Comparison of ENCODE assay signal across 8 cellular contexts in genomic region chr14:73492661-73493060, GRCh38. TPM values are rescaled to one million over a fixed set of nuclear protein-coding genes. Genes with fewer than 3 reads are reported as not detected.
A peak's percentile ranks its signal among the peaks of the same experiment; 100 is the strongest.
DNase-seq lines count a peak whose midpoint lies in the region; ATAC-seq and TF ChIP-seq lines count a peak whose summit lies in the region.

No MANE protein-coding gene starts in this region.

- no peaks in the 10 kb centered on the region for H3K9me2 ChIP-seq in SU-DHL-6 (replicated peaks; ENCODE audit: insufficient read depth, low read length)

- no peaks in the 10 kb centered on the region for H3K27me3 ChIP-seq in SU-DHL-6 (ENCODE audit: low read length)

- peak overlapping the region; percentile 90 for H3K4me3 Mint-ChIP-seq in activated naive CD4-positive, alpha-beta T cell treated with anti-CD3 and anti-CD28 coated beads, Interleukin-2, amount 50 U/mL, for 24 hours
- H3K4me3 Mint-ChIP-seq in stimulated activated naive CD8-positive, alpha-beta T cell treated with anti-CD3 and anti-CD28 coated beads, Interleukin-15, amount 100 ng/mL, for 72 hours, result peak overlapping the region; percentile 87 to 91

- no peak overlapping the region for H3K27ac ChIP-seq in SU-DHL-6 (ENCODE audit: low read depth, low read length)

- H3K9ac ChIP-seq in SU-DHL-6 (ENCODE audit: low read length), result peak overlapping the region; percentile 90; the same call in 1 of the 2 replicates

- no peak overlapping the region for H3K27ac Mint-ChIP-seq in activated naive CD4-positive, alpha-beta T cell treated with anti-CD3 and anti-CD28 coated beads, Interleukin-2, amount 50 U/mL, for 24 hours
- H3K27ac Mint-ChIP-seq in stimulated activated naive CD8-positive, alpha-beta T cell treated with anti-CD3 and anti-CD28 coated beads, Interleukin-15, amount 100 ng/mL, for 72 hours, result peak overlapping the region; percentile 28 to 59

- H3K4me1 Mint-ChIP-seq in activated naive CD4-positive, alpha-beta T cell treated with anti-CD3 and anti-CD28 coated beads, Interleukin-2, amount 50 U/mL, for 24 hours, result peaks cover 45% of the 10 kb centered on the region
- peaks cover 48% of the 10 kb centered on the region for H3K4me1 Mint-ChIP-seq in stimulated activated naive CD8-positive, alpha-beta T cell treated with anti-CD3 and anti-CD28 coated beads, Interleukin-15, amount 100 ng/mL, for 72 hours

- no peaks in the 10 kb centered on the region for H3K27me3 Mint-ChIP-seq in activated naive CD4-positive, alpha-beta T cell treated with anti-CD3 and anti-CD28 coated beads, Interleukin-2, amount 50 U/mL, for 24 hours
- peaks cover 8% of the 10 kb centered on the region for H3K27me3 Mint-ChIP-seq in stimulated activated naive CD8-positive, alpha-beta T cell treated with anti-CD3 and anti-CD28 coated beads, Interleukin-15, amount 100 ng/mL, for 72 hours

- peaks cover 12% of the 10 kb centered on the region for H3K36me3 Mint-ChIP-seq in activated naive CD4-positive, alpha-beta T cell treated with anti-CD3 and anti-CD28 coated beads, Interleukin-2, amount 50 U/mL, for 24 hours

- H4K20me1 ChIP-seq in SU-DHL-6 (ENCODE audit: low read depth, low read length), result peaks cover 10% of the 10 kb centered on the region; the same call in 1 of the 2 replicates

- no peak for TF ChIP-seq CTCF in SU-DHL-6 (IDR thresholded peaks at IDR 0.05; ENCODE audit: insufficient read depth, low read length, poor library complexity, severe bottlenecking)
- no peak for TF ChIP-seq CTCF in fibroblast of the aortic adventitia (IDR thresholded peaks at IDR 0.05; ENCODE audit: insufficient read depth, low read length)
- no peak for TF ChIP-seq CTCF in GM10266 (IDR thresholded peaks at IDR 0.05; ENCODE audit: control insufficient read depth, insufficient read depth, low read depth, missing control alignments)

- peaks cover 9% of the 10 kb centered on the region for H3F3A ChIP-seq in SU-DHL-6 (ENCODE audit: insufficient read depth)

- no peak for ATAC-seq in stimulated activated naive CD8-positive, alpha-beta T cell treated with anti-CD3 and anti-CD28 coated beads, Interleukin-15, amount 100 ng/mL, for 72 hours

- peak overlapping the region; percentile 91 for H3K4me3 ChIP-seq in SU-DHL-6 (ENCODE audit: insufficient read depth, low read length, poor library complexity, severe bottlenecking)
- H3K4me3 ChIP-seq in fibroblast of the aortic adventitia (ENCODE audit: low read depth, low read length), result peak overlapping the region; percentile 82

- H3K79me2 ChIP-seq in SU-DHL-6 (ENCODE audit: insufficient read depth, low read length), result peaks cover 35% of the 10 kb centered on the region

- no peak for DNase-seq in activated naive CD4-positive, alpha-beta T cell treated with anti-CD3 and anti-CD28 coated beads, Interleukin-2, amount 50 U/mL, for 16 hours
- DNase-seq in fibroblast of the aortic adventitia (ENCODE audit: low read depth) (no peak), GM19240 (ENCODE audit: insufficient read length, low spot score) (no peak), NCI-H2171 (lab: John Stamatoyannopoulos, UW) (no peak), GM10266 (ENCODE audit: extremely low spot score) (no peak)
- DNase-seq in stimulated activated naive CD8-positive, alpha-beta T cell treated with anti-CD3 and anti-CD28 coated beads, Interleukin-15, amount 100 ng/mL, for 72 hours, result no peak

- no peaks in the 10 kb centered on the region for H3K9me3 Mint-ChIP-seq in activated naive CD4-positive, alpha-beta T cell treated with anti-CD3 and anti-CD28 coated beads, Interleukin-2, amount 50 U/mL, for 24 hours
- no peaks in the 10 kb centered on the region for H3K9me3 Mint-ChIP-seq in stimulated activated naive CD8-positive, alpha-beta T cell treated with anti-CD3 and anti-CD28 coated beads, Interleukin-15, amount 100 ng/mL, for 72 hours

- peaks cover 18% of the 10 kb centered on the region for H3K36me3 ChIP-seq in SU-DHL-6 (ENCODE audit: low read length)

- H2AFZ ChIP-seq in SU-DHL-6 (ENCODE audit: low read depth, low read length, severe bottlenecking), result no peak overlapping the region

- no peaks in the 10 kb centered on the region for H3K9me3 ChIP-seq in SU-DHL-6 (ENCODE audit: insufficient read depth, low read length)

- peak overlapping the region; percentile 61 for H3K4me2 ChIP-seq in SU-DHL-6 (ENCODE audit: low read depth, low read length, poor library complexity, severe bottlenecking)

RNA-seq across cellular contexts. Expression of gene RIOX1, which starts 1.9 kb away (rescaled TPM):
- 17.4 and 17.5 TPM in 2 replicates for total RNA-seq in fibroblast of the aortic adventitia (ENCODE audit: low replicate concordance)

RNA-seq across cellular contexts. Expression of gene NUMB, which starts 34.3 kb away (rescaled TPM):
- total RNA-seq in fibroblast of the aortic adventitia (ENCODE audit: low replicate concordance), result 39.0 and 52.3 TPM in 2 replicates

RNA-seq across cellular contexts. Expression of gene ACOT1, which starts 44.3 kb away (rescaled TPM):
- total RNA-seq in fibroblast of the aortic adventitia (ENCODE audit: low replicate concordance), result 3.9 and 54.0 TPM in 2 replicates
